Comparison of ENCODE assay signal across 1 cellular context in the genomic region with DNA sequence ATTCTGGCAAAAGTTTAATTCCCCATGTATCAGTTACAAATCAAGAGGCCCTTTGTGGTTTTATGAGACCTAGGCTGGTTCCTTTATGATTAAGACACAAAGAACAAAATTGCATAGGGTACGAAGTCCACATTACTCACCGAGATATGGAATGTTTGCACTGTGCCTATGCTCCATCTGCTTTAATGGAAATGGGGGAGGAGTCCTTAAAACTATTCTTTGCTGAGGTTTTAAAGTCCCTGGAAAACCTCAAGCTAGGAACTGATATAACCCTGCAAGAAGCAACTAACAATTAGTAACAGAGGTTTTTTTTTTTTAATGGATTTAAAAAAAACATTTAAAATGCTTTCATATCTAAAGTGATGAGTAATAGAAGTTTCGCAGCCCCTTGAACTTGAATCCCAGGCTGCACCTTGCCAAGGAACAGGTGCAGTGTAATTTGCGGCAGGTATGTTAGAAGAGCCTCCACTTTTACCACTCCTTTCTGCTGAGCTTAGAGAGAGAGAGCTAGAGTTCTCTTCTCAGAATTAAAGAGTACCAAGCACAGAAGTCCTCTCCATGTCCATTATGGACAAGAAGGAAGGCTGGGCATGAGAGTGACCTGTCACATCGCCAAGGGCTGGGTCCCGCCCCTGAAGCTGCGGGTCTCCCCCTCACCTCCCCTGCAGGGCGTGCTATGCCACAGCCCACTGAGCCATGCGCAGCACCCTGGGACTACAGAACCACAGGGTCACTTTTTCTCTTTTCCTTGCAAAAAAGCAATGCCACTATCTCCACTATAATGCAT.
TF ChIP-seq lines count a peak whose summit lies in the region.

No MANE protein-coding gene starts in this region.

TF ChIP-seq in HepG2, 621 proteins besides CTCF, POLR2A, EP300 and RAD21 (continued from another document and continues in another):
- TF ChIP-seq, protein P1, sequence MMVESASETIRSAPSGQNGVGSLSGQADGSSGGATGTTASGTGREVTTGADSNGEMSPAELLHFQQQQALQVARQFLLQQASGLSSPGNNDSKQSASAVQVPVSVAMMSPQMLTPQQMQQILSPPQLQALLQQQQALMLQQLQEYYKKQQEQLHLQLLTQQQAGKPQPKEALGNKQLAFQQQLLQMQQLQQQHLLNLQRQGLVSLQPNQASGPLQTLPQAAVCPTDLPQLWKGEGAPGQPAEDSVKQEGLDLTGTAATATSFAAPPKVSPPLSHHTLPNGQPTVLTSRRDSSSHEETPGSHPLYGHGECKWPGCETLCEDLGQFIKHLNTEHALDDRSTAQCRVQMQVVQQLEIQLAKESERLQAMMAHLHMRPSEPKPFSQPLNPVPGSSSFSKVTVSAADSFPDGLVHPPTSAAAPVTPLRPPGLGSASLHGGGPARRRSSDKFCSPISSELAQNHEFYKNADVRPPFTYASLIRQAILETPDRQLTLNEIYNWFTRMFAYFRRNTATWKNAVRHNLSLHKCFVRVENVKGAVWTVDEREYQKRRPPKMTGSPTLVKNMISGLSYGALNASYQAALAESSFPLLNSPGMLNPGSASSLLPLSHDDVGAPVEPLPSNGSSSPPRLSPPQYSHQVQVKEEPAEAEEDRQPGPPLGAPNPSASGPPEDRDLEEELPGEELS (CRISPR knock-in tag; IDR thresholded peaks at IDR 0.05) = peak; percentile 66
- TF ChIP-seq SMC3 (IDR thresholded peaks at IDR 0.05; ENCODE audit: low read length) (no peak), CAMTA2 (CRISPR knock-in tag; IDR thresholded peaks at IDR 0.05; ENCODE audit: borderline replicate concordance) (no peak), ZNF207 (IDR thresholded peaks at IDR 0.05; ENCODE audit: borderline replicate concordance) (no peak), ZBTB21 (CRISPR knock-in tag; IDR thresholded peaks at IDR 0.05) (no peak), CREB1 (IDR thresholded peaks at IDR 0.05) (no peak), CREB1 (CRISPR knock-in tag; IDR thresholded peaks at IDR 0.05) (peak; percentile 57), ZNF607 (CRISPR knock-in tag; IDR thresholded peaks at IDR 0.05; ENCODE audit: borderline replicate concordance) (no peak), ZNF547 (CRISPR knock-in tag; IDR thresholded peaks at IDR 0.05) (no peak), ZNF354B (CRISPR knock-in tag; IDR thresholded peaks at IDR 0.05) (no peak), ZNF224 (CRISPR knock-in tag; IDR thresholded peaks at IDR 0.05) (no peak), THYN1 (CRISPR knock-in tag; IDR thresholded peaks at IDR 0.05; ENCODE audit: borderline replicate concordance, low read depth) (no peak), SNAI1 (CRISPR knock-in tag; IDR thresholded peaks at IDR 0.05; ENCODE audit: borderline replicate concordance) (peak; percentile 61; the same call in 1 of the 2 replicates), NRL (CRISPR knock-in tag; IDR thresholded peaks at IDR 0.05; ENCODE audit: borderline replicate concordance) (no peak), CHD4 (IDR thresholded peaks at IDR 0.05; ENCODE audit: borderline replicate concordance, low read length) (peak; percentile 21; the same call in 1 of the 2 replicates), DNMT1 (CRISPR knock-in tag; IDR thresholded peaks at IDR 0.05) (no peak), PAX8 (CRISPR knock-in tag; IDR thresholded peaks at IDR 0.05; ENCODE audit: borderline replicate concordance) (no peak), PRMT3 (CRISPR knock-in tag; IDR thresholded peaks at IDR 0.05; ENCODE audit: borderline replicate concordance, low read depth) (no peak), BORCS8-MEF2B (CRISPR knock-in tag; IDR thresholded peaks at IDR 0.05) (no peak), ATAD3A (CRISPR knock-in tag; IDR thresholded peaks at IDR 0.05) (no peak), FOSL2 (CRISPR knock-in tag; IDR thresholded peaks at IDR 0.05) (peak; percentile 97)
- TF ChIP-seq, protein P2, sequence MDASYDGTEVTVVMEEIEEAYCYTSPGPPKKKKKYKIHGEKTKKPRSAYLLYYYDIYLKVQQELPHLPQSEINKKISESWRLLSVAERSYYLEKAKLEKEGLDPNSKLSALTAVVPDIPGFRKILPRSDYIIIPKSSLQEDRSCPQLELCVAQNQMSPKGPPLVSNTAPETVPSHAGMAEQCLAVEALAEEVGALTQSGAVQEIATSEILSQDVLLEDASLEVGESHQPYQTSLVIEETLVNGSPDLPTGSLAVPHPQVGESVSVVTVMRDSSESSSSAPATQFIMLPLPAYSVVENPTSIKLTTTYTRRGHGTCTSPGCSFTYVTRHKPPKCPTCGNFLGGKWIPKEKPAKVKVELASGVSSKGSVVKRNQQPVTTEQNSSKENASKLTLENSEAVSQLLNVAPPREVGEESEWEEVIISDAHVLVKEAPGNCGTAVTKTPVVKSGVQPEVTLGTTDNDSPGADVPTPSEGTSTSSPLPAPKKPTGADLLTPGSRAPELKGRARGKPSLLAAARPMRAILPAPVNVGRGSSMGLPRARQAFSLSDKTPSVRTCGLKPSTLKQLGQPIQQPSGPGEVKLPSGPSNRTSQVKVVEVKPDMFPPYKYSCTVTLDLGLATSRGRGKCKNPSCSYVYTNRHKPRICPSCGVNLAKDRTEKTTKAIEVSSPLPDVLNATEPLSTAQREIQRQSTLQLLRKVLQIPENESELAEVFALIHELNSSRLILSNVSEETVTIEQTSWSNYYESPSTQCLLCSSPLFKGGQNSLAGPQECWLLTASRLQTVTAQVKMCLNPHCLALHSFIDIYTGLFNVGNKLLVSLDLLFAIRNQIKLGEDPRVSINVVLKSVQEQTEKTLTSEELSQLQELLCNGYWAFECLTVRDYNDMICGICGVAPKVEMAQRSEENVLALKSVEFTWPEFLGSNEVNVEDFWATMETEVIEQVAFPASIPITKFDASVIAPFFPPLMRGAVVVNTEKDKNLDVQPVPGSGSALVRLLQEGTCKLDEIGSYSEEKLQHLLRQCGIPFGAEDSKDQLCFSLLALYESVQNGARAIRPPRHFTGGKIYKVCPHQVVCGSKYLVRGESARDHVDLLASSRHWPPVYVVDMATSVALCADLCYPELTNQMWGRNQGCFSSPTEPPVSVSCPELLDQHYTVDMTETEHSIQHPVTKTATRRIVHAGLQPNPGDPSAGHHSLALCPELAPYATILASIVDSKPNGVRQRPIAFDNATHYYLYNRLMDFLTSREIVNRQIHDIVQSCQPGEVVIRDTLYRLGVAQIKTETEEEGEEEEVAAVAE (CRISPR knock-in tag; IDR thresholded peaks at IDR 0.05; ENCODE audit: borderline replicate concordance) = peak; percentile 11; the same call in 1 of the 2 replicates
- TF ChIP-seq, protein P3, sequence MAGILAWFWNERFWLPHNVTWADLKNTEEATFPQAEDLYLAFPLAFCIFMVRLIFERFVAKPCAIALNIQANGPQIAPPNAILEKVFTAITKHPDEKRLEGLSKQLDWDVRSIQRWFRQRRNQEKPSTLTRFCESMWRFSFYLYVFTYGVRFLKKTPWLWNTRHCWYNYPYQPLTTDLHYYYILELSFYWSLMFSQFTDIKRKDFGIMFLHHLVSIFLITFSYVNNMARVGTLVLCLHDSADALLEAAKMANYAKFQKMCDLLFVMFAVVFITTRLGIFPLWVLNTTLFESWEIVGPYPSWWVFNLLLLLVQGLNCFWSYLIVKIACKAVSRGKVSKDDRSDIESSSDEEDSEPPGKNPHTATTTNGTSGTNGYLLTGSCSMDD (CRISPR knock-in tag; IDR thresholded peaks at IDR 0.05) = no peak
- TF ChIP-seq, protein P4, sequence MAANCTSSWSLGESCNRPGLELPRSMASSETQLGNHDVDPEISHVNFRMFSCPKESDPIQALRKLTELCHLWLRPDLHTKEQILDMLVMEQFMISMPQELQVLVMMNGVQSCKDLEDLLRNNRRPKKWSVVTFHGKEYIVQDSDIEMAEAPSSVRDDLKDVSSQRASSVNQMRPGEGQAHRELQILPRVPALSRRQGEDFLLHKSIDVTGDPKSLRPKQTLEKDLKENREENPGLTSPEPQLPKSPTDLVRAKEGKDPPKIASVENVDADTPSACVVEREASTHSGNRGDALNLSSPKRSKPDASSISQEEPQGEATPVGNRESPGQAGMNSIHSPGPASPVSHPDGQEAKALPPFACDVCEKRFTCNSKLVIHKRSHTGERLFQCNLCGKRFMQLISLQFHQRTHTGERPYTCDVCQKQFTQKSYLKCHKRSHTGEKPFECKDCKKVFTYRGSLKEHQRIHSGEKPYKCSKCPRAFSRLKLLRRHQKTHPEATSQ (CRISPR knock-in tag; IDR thresholded peaks at IDR 0.05; ENCODE audit: borderline replicate concordance) = no peak; the same call in 1 of the 2 replicates
- TF ChIP-seq, protein P5, sequence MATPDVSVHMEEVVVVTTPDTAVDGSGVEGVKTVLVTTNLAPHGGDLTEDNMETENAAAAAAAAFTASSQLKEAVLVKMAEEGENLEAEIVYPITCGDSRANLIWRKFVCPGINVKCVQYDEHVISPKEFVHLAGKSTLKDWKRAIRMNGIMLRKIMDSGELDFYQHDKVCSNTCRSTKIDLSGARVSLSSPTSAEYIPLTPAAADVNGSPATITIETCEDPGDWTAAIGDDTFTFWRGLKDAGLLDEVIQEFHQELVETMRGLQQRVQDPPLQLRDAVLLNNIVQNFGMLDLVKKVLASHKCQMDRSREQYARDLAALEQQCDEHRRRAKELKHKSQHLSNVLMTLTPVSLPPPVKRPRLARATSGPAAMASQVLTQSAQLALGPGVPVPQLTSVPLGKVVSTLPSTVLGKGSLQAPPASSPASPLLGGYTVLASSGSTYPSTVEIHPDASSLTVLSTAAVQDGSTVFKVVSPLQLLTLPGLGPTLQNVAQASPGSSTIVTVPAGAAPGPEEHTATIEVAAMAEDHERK (CRISPR knock-in tag; IDR thresholded peaks at IDR 0.05; ENCODE audit: low read depth) = no peak
- TF ChIP-seq, protein P6, sequence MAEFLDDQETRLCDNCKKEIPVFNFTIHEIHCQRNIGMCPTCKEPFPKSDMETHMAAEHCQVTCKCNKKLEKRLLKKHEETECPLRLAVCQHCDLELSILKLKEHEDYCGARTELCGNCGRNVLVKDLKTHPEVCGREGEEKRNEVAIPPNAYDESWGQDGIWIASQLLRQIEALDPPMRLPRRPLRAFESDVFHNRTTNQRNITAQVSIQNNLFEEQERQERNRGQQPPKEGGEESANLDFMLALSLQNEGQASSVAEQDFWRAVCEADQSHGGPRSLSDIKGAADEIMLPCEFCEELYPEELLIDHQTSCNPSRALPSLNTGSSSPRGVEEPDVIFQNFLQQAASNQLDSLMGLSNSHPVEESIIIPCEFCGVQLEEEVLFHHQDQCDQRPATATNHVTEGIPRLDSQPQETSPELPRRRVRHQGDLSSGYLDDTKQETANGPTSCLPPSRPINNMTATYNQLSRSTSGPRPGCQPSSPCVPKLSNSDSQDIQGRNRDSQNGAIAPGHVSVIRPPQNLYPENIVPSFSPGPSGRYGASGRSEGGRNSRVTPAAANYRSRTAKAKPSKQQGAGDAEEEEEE (CRISPR knock-in tag; IDR thresholded peaks at IDR 0.05; ENCODE audit: borderline replicate concordance) = no peak
- TF ChIP-seq, protein P7, sequence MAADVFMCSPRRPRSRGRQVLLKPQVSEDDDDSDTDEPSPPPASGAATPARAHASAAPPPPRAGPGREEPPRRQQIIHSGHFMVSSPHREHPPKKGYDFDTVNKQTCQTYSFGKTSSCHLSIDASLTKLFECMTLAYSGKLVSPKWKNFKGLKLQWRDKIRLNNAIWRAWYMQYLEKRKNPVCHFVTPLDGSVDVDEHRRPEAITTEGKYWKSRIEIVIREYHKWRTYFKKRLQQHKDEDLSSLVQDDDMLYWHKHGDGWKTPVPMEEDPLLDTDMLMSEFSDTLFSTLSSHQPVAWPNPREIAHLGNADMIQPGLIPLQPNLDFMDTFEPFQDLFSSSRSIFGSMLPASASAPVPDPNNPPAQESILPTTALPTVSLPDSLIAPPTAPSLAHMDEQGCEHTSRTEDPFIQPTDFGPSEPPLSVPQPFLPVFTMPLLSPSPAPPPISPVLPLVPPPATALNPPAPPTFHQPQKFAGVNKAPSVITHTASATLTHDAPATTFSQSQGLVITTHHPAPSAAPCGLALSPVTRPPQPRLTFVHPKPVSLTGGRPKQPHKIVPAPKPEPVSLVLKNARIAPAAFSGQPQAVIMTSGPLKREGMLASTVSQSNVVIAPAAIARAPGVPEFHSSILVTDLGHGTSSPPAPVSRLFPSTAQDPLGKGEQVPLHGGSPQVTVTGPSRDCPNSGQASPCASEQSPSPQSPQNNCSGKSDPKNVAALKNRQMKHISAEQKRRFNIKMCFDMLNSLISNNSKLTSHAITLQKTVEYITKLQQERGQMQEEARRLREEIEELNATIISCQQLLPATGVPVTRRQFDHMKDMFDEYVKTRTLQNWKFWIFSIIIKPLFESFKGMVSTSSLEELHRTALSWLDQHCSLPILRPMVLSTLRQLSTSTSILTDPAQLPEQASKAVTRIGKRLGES (CRISPR knock-in tag; IDR thresholded peaks at IDR 0.05; ENCODE audit: borderline replicate concordance) = no peak
- TF ChIP-seq, protein P8, sequence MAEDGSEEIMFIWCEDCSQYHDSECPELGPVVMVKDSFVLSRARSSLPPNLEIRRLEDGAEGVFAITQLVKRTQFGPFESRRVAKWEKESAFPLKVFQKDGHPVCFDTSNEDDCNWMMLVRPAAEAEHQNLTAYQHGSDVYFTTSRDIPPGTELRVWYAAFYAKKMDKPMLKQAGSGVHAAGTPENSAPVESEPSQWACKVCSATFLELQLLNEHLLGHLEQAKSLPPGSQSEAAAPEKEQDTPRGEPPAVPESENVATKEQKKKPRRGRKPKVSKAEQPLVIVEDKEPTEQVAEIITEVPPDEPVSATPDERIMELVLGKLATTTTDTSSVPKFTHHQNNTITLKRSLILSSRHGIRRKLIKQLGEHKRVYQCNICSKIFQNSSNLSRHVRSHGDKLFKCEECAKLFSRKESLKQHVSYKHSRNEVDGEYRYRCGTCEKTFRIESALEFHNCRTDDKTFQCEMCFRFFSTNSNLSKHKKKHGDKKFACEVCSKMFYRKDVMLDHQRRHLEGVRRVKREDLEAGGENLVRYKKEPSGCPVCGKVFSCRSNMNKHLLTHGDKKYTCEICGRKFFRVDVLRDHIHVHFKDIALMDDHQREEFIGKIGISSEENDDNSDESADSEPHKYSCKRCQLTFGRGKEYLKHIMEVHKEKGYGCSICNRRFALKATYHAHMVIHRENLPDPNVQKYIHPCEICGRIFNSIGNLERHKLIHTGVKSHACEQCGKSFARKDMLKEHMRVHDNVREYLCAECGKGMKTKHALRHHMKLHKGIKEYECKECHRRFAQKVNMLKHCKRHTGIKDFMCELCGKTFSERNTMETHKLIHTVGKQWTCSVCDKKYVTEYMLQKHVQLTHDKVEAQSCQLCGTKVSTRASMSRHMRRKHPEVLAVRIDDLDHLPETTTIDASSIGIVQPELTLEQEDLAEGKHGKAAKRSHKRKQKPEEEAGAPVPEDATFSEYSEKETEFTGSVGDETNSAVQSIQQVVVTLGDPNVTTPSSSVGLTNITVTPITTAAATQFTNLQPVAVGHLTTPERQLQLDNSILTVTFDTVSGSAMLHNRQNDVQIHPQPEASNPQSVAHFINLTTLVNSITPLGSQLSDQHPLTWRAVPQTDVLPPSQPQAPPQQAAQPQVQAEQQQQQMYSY (CRISPR knock-in tag; IDR thresholded peaks at IDR 0.05) = no peak
- TF ChIP-seq, protein P9, sequence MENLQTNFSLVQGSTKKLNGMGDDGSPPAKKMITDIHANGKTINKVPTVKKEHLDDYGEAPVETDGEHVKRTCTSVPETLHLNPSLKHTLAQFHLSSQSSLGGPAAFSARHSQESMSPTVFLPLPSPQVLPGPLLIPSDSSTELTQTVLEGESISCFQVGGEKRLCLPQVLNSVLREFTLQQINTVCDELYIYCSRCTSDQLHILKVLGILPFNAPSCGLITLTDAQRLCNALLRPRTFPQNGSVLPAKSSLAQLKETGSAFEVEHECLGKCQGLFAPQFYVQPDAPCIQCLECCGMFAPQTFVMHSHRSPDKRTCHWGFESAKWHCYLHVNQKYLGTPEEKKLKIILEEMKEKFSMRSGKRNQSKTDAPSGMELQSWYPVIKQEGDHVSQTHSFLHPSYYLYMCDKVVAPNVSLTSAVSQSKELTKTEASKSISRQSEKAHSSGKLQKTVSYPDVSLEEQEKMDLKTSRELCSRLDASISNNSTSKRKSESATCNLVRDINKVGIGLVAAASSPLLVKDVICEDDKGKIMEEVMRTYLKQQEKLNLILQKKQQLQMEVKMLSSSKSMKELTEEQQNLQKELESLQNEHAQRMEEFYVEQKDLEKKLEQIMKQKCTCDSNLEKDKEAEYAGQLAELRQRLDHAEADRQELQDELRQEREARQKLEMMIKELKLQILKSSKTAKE (CRISPR knock-in tag; IDR thresholded peaks at IDR 0.05; ENCODE audit: borderline replicate concordance) = peak; percentile 52; the same call in 1 of the 2 replicates
